15 cellular contexts compared by ENCODE assay signal in the genomic region with DNA sequence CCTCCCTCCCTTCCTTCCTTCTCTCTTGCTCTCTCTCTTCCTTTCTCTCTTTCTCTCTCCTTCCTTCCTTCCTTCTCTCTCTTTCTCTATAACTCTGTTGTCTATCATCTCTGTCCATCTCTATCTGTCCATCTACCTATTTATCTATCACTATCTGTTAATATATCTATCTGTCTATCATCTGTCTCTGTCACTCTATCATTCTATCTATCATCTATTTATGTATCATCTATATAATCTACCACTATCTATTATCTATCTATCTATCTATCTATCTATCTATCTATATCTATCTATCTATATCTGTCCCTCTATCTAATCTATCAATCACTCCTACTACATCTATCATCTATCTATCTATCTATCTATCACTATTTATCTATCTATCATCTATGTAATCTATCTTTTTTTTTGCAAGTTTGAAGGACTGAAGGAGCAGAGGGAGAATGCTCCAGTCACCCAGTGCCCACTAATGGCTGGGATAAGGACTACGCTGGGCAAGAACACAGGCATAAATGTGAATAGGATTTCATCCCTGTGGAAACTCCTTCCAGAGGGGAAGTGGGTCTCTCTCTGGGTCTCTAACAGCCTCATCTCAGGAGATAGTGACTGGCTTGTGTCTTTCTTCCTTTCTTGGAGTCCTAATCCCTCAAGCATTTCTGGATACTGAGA.
DNase-seq lines count a peak whose midpoint lies in the region; ATAC-seq, FAIRE-seq and TF ChIP-seq lines count a peak whose summit lies in the region.
"Had no signal": no experiment of that assay in that cellular context is flagged by ENCODE, and none has a peak within 500 bp of the region (broad histone marks: within the 10 kb centered on the region; RNA-seq: fewer than 3 reads in every experiment).

No MANE protein-coding gene starts in this region.

- H3K27ac Mint-ChIP-seq in HFFc6 = no peak overlapping the region
- no peak overlapping the region for H3K27ac Mint-ChIP-seq in activated CD4-positive, alpha-beta T cell treated with anti-CD3 and anti-CD28 coated beads for 36 hours

- peaks cover 20% of the 10 kb centered on the region; the same call in 1 of the 2 replicates for H3K9me3 ChIP-seq in BLaER1
- H3K9me3 ChIP-seq in K562 (replicated peaks; ENCODE audit: control insufficient read depth, insufficient read depth, low read depth, low read length) = no peaks in the 10 kb centered on the region
- H3K9me3 ChIP-seq: left lung, spleen, testis had no signal

- no peak overlapping the region for H2AFZ ChIP-seq in K562 (ENCODE audit: low read depth, low read length)

- H3K79me2 ChIP-seq in K562 (ENCODE audit: control insufficient read depth, insufficient read depth, low read length) = no peaks in the 10 kb centered on the region

- no peak for TF ChIP-seq RAD21 in K562 (CRISPR knock-in tag; conservative IDR thresholded peaks at IDR 0.05 in 1 of 2, IDR thresholded peaks at IDR 0.05 in 1 of 2)

- H3K9ac ChIP-seq in BLaER1 = no peak overlapping the region
- H3K9ac ChIP-seq in K562 (ENCODE audit: insufficient read depth in 1 of 2, low read depth in 2 of 2, low read length in 2 of 2) = no peak overlapping the region

- WGBS in K562 (ENCODE audit: insufficient coverage, low coverage, missing lambda C conversion rate) = 85% methylated on average over 1 of the region's 1 CpG

- H3K4me1 Mint-ChIP-seq in HFFc6 (ENCODE audit: low read depth) = peaks cover 60% of the 10 kb centered on the region
- H3K4me1 Mint-ChIP-seq in activated CD4-positive, alpha-beta T cell treated with anti-CD3 and anti-CD28 coated beads for 36 hours = peaks cover 54% of the 10 kb centered on the region

- H3K4me3 Mint-ChIP-seq in HFFc6 = no peak overlapping the region
- no peak overlapping the region for H3K4me3 Mint-ChIP-seq in activated CD4-positive, alpha-beta T cell treated with anti-CD3 and anti-CD28 coated beads for 36 hours

- no peak overlapping the region for H3K4me3 ChIP-seq in BLaER1
- no peak overlapping the region for H3K4me3 ChIP-seq in K562
- H3K4me3 ChIP-seq: left lung, spleen, testis had no signal

- CTCF ChIA-PET in K562 (lab: Yijun Ruan, JAX; ENCODE audit: low intra/inter-chr PET ratio) = no interaction called here
- CTCF ChIA-PET in activated CD4-positive, alpha-beta T cell treated with anti-CD3 and anti-CD28 coated beads for 36 hours (lab: Charles Lee) = no interaction called here

- H4K20me1 ChIP-seq in BLaER1 (no peaks in the 10 kb centered on the region), K562 (replicated peaks; ENCODE audit: control insufficient read depth, insufficient read depth, low read length) (no peaks in the 10 kb centered on the region)

- BruUV-seq in K562 (replicated peaks; lab: Mats Ljungman, UMichigan) = no TSS peak

- TF ChIP-seq EP300 in K562 (IDR thresholded peaks at IDR 0.05; ENCODE audit: low read length) = no peak

- H3K27me3 Mint-ChIP-seq in HFFc6 (ENCODE audit: insufficient read depth) = peaks cover 2% of the 10 kb centered on the region; the same call in 1 of the 2 replicates
- H3K27me3 Mint-ChIP-seq in activated CD4-positive, alpha-beta T cell treated with anti-CD3 and anti-CD28 coated beads for 36 hours = no peaks in the 10 kb centered on the region

- TF ChIP-seq CTCF in HFFc6 (IDR thresholded peaks at IDR 0.05) = peak; percentile 68
- no peak for TF ChIP-seq CTCF in K562 (IDR thresholded peaks at IDR 0.05 in 2 of 3, conservative IDR thresholded peaks at IDR 0.05 in 1 of 3; ENCODE audit: insufficient read depth in 2 of 3, low read depth in 1 of 3, low read length in 3 of 3)

- peak overlapping the region; percentile 25 for H3K27ac ChIP-seq in BLaER1
- no peak overlapping the region for H3K27ac ChIP-seq in K562 (ENCODE audit: extremely low read depth, low read depth, low read length)
- H3K27ac ChIP-seq: left lung, spleen, testis had no signal

- H3K4me1 ChIP-seq in BLaER1 = peaks cover 99% of the 10 kb centered on the region
- peaks cover 24 to 40% of the 10 kb centered on the region in 2 experiments for H3K4me1 ChIP-seq in K562 (replicated peaks in 1 of 2; ENCODE audit: control insufficient read depth in 2 of 2, insufficient read depth in 2 of 2, low read length in 2 of 2)

- no peaks in the 10 kb centered on the region for H3K27me3 ChIP-seq in BLaER1
- no peaks in the 10 kb centered on the region for H3K27me3 ChIP-seq in K562 (ENCODE audit: control insufficient read depth in 2 of 2, insufficient read depth in 2 of 2, low read length in 2 of 2)
- H3K27me3 ChIP-seq: left lung, spleen, testis had no signal

- H3K9me1 ChIP-seq in K562 (ENCODE audit: control insufficient read depth, insufficient read depth, low read length) = no peaks in the 10 kb centered on the region

- POLR2A ChIA-PET in K562 (lab: Yijun Ruan, JAX) = no interaction called here
- POLR2A ChIA-PET in activated CD4-positive, alpha-beta T cell treated with anti-CD3 and anti-CD28 coated beads for 36 hours (lab: Charles Lee) = no interaction called here

- 0 out of 2 replicates have a peak overlapping the region, but pooled peaks have one; percentile 29 for H3K4me2 ChIP-seq in BLaER1
- no peak overlapping the region for H3K4me2 ChIP-seq in K562 (ENCODE audit: insufficient read depth, low read length)

- no peaks in the 10 kb centered on the region for H3K36me3 Mint-ChIP-seq in HFFc6 (ENCODE audit: low read depth)
- no peaks in the 10 kb centered on the region for H3K36me3 Mint-ChIP-seq in activated CD4-positive, alpha-beta T cell treated with anti-CD3 and anti-CD28 coated beads for 36 hours (ENCODE audit: low read depth)

- in situ Hi-C loops in K562 (cut with MboI) = loop anchor here (25.0 kb wide), 1 partner anchor 539 kb away; the partner anchor contains the start of gene TRIB2

- intact Hi-C loops in K562 (cut with micrococcal nuclease) = loop anchor here (5.0 to 10.0 kb wide), 2 partner anchors 216 to 261 kb away; no protein-coding TSS in a partner anchor
- intact Hi-C loops in activated CD4-positive, alpha-beta T cell treated with anti-CD3 and anti-CD28 coated beads for 36 hours (cut with DNase I, micrococcal nuclease) = loop anchor here in 1 of 2 experiments (10.0 kb wide), 1 partner anchor 541 kb away; the partner anchor contains the start of gene TRIB2

- H3K36me3 ChIP-seq in BLaER1 (no peaks in the 10 kb centered on the region), K562 (ENCODE audit: control insufficient read depth, insufficient read depth, low read length) (no peaks in the 10 kb centered on the region)
- H3K36me3 ChIP-seq: left lung, spleen had no signal

- ATAC-seq in K562 (no peak), left lobe of liver (peak; percentile 55), GM21526 (IDR thresholded peaks at IDR 0.05; ENCODE audit: low FRiP score, unreplicated experiment) (no peak), HG03196 (IDR thresholded peaks at IDR 0.05; ENCODE audit: unreplicated experiment) (no peak), GM18909 (IDR thresholded peaks at IDR 0.05; ENCODE audit: poor library complexity, unreplicated experiment) (no peak)
- ATAC-seq in activated CD4-positive, alpha-beta T cell treated with anti-CD3 and anti-CD28 coated beads for 36 hours = no peak
- ATAC-seq: left lung had no signal

- no peaks in the 10 kb centered on the region for H3K9me3 Mint-ChIP-seq in HFFc6
- H3K9me3 Mint-ChIP-seq in activated CD4-positive, alpha-beta T cell treated with anti-CD3 and anti-CD28 coated beads for 36 hours (ENCODE audit: low read depth) = no peaks in the 10 kb centered on the region

- DNase-seq in HFFc6 (peak; percentile 11), K562 (ENCODE audit: extremely low read depth in 1 of 4, low spot score in 3 of 4) (no peak), left lobe of liver (ENCODE audit: low spot score) (no peak)
- DNase-seq in activated CD4-positive, alpha-beta T cell treated with anti-CD3 and anti-CD28 coated beads for 36 hours = no peak
- DNase-seq: amniotic stem cell; effector memory CD4-positive, alpha-beta T cell; hippocampal formation; left lung; NCI-H2171; spleen; testis had no signal

- no peak for FAIRE-seq in K562 (lab: Jason Lieb, UNC)

- no peak for TF ChIP-seq POLR2A in K562 (conservative IDR thresholded peaks at IDR 0.05)

TF ChIP-seq in K562, 482 proteins besides CTCF, POLR2A, EP300 and RAD21 (continues in another document):
- TF ChIP-seq MTA1 (IDR thresholded peaks at IDR 0.05; ENCODE audit: borderline replicate concordance) = peak; percentile 88
- TF ChIP-seq, protein P1, sequence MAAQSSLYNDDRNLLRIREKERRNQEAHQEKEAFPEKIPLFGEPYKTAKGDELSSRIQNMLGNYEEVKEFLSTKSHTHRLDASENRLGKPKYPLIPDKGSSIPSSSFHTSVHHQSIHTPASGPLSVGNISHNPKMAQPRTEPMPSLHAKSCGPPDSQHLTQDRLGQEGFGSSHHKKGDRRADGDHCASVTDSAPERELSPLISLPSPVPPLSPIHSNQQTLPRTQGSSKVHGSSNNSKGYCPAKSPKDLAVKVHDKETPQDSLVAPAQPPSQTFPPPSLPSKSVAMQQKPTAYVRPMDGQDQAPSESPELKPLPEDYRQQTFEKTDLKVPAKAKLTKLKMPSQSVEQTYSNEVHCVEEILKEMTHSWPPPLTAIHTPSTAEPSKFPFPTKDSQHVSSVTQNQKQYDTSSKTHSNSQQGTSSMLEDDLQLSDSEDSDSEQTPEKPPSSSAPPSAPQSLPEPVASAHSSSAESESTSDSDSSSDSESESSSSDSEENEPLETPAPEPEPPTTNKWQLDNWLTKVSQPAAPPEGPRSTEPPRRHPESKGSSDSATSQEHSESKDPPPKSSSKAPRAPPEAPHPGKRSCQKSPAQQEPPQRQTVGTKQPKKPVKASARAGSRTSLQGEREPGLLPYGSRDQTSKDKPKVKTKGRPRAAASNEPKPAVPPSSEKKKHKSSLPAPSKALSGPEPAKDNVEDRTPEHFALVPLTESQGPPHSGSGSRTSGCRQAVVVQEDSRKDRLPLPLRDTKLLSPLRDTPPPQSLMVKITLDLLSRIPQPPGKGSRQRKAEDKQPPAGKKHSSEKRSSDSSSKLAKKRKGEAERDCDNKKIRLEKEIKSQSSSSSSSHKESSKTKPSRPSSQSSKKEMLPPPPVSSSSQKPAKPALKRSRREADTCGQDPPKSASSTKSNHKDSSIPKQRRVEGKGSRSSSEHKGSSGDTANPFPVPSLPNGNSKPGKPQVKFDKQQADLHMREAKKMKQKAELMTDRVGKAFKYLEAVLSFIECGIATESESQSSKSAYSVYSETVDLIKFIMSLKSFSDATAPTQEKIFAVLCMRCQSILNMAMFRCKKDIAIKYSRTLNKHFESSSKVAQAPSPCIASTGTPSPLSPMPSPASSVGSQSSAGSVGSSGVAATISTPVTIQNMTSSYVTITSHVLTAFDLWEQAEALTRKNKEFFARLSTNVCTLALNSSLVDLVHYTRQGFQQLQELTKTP (IDR thresholded peaks at IDR 0.05; ENCODE audit: low read depth in 1 of 2, partially characterized antibody in 2 of 2) = no peak
- TF ChIP-seq SNRNP70 (optimal IDR thresholded peaks at IDR 0.05; ENCODE audit: low read depth, low read length) = no peak
